Comparison of ENCODE assay signal across 17 cellular contexts in genomic region chr6:70705772-70706171, GRCh38. TPM values are rescaled to one million over a fixed set of nuclear protein-coding genes. Genes with fewer than 3 reads are reported as not detected.
DNase-seq lines count a peak whose midpoint lies in the region; ATAC-seq, FAIRE-seq and TF ChIP-seq lines count a peak whose summit lies in the region.
"Had no signal": no experiment of that assay in that cellular context is flagged by ENCODE, and none has a peak within 500 bp of the region (broad histone marks: within the 10 kb centered on the region; RNA-seq: fewer than 3 reads in every experiment).

No MANE protein-coding gene starts in this region.

- H3K9ac ChIP-seq in liver (ENCODE audit: low read depth in 1 of 2, low read length in 2 of 2) (no peak overlapping the region), HepG2 (ENCODE audit: insufficient read depth, low read depth, low read length) (no peak overlapping the region)
- H3K9ac ChIP-seq: BLaER1, GM23248 had no signal

- peaks cover 3% of the 10 kb centered on the region for H4K20me1 ChIP-seq in HepG2 (ENCODE audit: insufficient read depth, low read length)

- H3K79me2 ChIP-seq in HepG2 (ENCODE audit: insufficient read depth, low read length), result peaks cover 6% of the 10 kb centered on the region

- no peaks in the 10 kb centered on the region for H3K27me3 Mint-ChIP-seq in T-helper 17 cell
- H3K27me3 Mint-ChIP-seq: B cell; CD4-positive, CD25-positive, alpha-beta regulatory T cell had no signal

- no peak for TF ChIP-seq RAD21 in liver (IDR thresholded peaks at IDR 0.05)
- TF ChIP-seq RAD21 in HepG2 (CRISPR knock-in tag; IDR thresholded peaks at IDR 0.05), result no peak

- no peaks in the 10 kb centered on the region for H3K9me3 Mint-ChIP-seq in stimulated activated effector memory CD8-positive, alpha-beta T cell treated with anti-CD3 and anti-CD28 coated beads, Interleukin-12 subunit alpha, Interleukin-12 subunit beta, amount 100 ng/mL, for 72 hours
- H3K9me3 Mint-ChIP-seq: CD4-positive, CD25-positive, alpha-beta regulatory T cell had no signal

- no peak for TF ChIP-seq EP300 in HepG2 (IDR thresholded peaks at IDR 0.05; ENCODE audit: low read depth in 2 of 2, low read length in 2 of 2)
- no peak for TF ChIP-seq EP300 in HepG2 (CRISPR knock-in tag; IDR thresholded peaks at IDR 0.05; ENCODE audit: borderline replicate concordance)

- no TSS peak for BruUV-seq in HepG2 (replicated peaks; lab: Mats Ljungman, UMichigan)

- peaks cover 49% of the 10 kb centered on the region for H3K4me1 Mint-ChIP-seq in T-helper 17 cell
- H3K4me1 Mint-ChIP-seq in stimulated activated effector memory CD8-positive, alpha-beta T cell treated with anti-CD3 and anti-CD28 coated beads, Interleukin-12 subunit alpha, Interleukin-12 subunit beta, amount 100 ng/mL, for 72 hours, result peaks cover 57% of the 10 kb centered on the region

- H3K27ac Mint-ChIP-seq in T-helper 17 cell, result peak overlapping the region; percentile 80
- peak overlapping the region; percentile 0 for H3K27ac Mint-ChIP-seq in stimulated activated effector memory CD8-positive, alpha-beta T cell treated with anti-CD3 and anti-CD28 coated beads, Interleukin-12 subunit alpha, Interleukin-12 subunit beta, amount 100 ng/mL, for 72 hours
- H3K27ac Mint-ChIP-seq: B cell had no signal

- POLR2A ChIA-PET in HepG2 (lab: Yijun Ruan, JAX), result no interaction called here

- H3K4me3 Mint-ChIP-seq in T-helper 17 cell, result peak overlapping the region; percentile 45
- H3K4me3 Mint-ChIP-seq in stimulated activated effector memory CD8-positive, alpha-beta T cell treated with anti-CD3 and anti-CD28 coated beads, Interleukin-12 subunit alpha, Interleukin-12 subunit beta, amount 100 ng/mL, for 72 hours, result no peak overlapping the region
- H3K4me3 Mint-ChIP-seq: B cell; CD4-positive, CD25-positive, alpha-beta regulatory T cell had no signal

- no peaks in the 10 kb centered on the region for H3K9me3 ChIP-seq in liver (ENCODE audit: control insufficient read depth in 4 of 4, low read length in 3 of 4)
- no peaks in the 10 kb centered on the region for H3K9me3 ChIP-seq in HepG2 (ENCODE audit: low read length)
- H3K9me3 ChIP-seq in T-helper 17 cell (ENCODE audit: control insufficient read depth, low read length, poor library complexity, severe bottlenecking), result no peaks in the 10 kb centered on the region
- no peaks in the 10 kb centered on the region for H3K9me3 ChIP-seq in right lobe of liver
- H3K9me3 ChIP-seq in thyroid gland, result no peaks in the 10 kb centered on the region

- ATAC-seq in HepG2 (no peak), T-helper 17 cell (no peak), right lobe of liver (peak; percentile 25 to 59 (median 48)), HG02759 (IDR thresholded peaks at IDR 0.05; ENCODE audit: unreplicated experiment) (no peak)
- ATAC-seq in stimulated activated effector memory CD8-positive, alpha-beta T cell treated with anti-CD3 and anti-CD28 coated beads, Interleukin-12 subunit alpha, Interleukin-12 subunit beta, amount 100 ng/mL, for 72 hours, result no peak

- H3K36me3 Mint-ChIP-seq in T-helper 17 cell (ENCODE audit: low read depth), result no peaks in the 10 kb centered on the region
- no peaks in the 10 kb centered on the region for H3K36me3 Mint-ChIP-seq in stimulated activated effector memory CD8-positive, alpha-beta T cell treated with anti-CD3 and anti-CD28 coated beads, Interleukin-12 subunit alpha, Interleukin-12 subunit beta, amount 100 ng/mL, for 72 hours

- in situ Hi-C loops in HepG2 (cut with HindIII; ENCODE audit: extremely low pct_ligation_motif_present, low pct_unique_long_range_greater_than_20kb), result loop anchor here (5.0 to 10.0 kb wide), 3 partner anchors 182 to 309 kb away; partner anchors contain the start of gene B3GAT2

- no peaks in the 10 kb centered on the region for H3K36me3 ChIP-seq in liver (ENCODE audit: control insufficient read depth in 4 of 4, insufficient read depth in 3 of 4, low read depth in 1 of 4, low read length in 3 of 4)
- H3K36me3 ChIP-seq in HepG2 (replicated peaks in 1 of 2; ENCODE audit: control insufficient read depth in 1 of 2, insufficient read depth in 2 of 2, low read length in 2 of 2), result no peaks in the 10 kb centered on the region
- H3K36me3 ChIP-seq in right lobe of liver, result no peaks in the 10 kb centered on the region
- H3K36me3 ChIP-seq in thyroid gland, result no peaks in the 10 kb centered on the region

- WGBS in liver, result 74% methylated on average over 2 of the region's 2 CpGs
- WGBS in HepG2 (ENCODE audit: low lambda C conversion rate), result 99% methylated on average over 2 of the region's 2 CpGs
- 65% methylated on average over 2 of the region's 2 CpGs for WGBS in right lobe of liver (ENCODE audit: insufficient coverage, low coverage, low lambda C conversion rate, missing lambda C conversion rate)
- 95 to 99% methylated on average over 2 of the region's 2 CpGs for WGBS in thyroid gland, 2 donors

- H2AFZ ChIP-seq in HepG2 (ENCODE audit: low read length), result no peak overlapping the region
- H2AFZ ChIP-seq: GM23248 had no signal

- H3K27me3 ChIP-seq in liver (ENCODE audit: control insufficient read depth in 4 of 4, insufficient read depth in 4 of 4, low read length in 3 of 4) (no peaks in the 10 kb centered on the region), HepG2 (ENCODE audit: control insufficient read depth in 1 of 2, insufficient read depth in 2 of 2, low read length in 2 of 2) (no peaks in the 10 kb centered on the region), right lobe of liver (no peaks in the 10 kb centered on the region), thyroid gland (no peaks in the 10 kb centered on the region)
- H3K27me3 ChIP-seq: BLaER1 had no signal

- TF ChIP-seq CTCF in liver (IDR thresholded peaks at IDR 0.05; ENCODE audit: low read depth, low read length, missing input control) (no peak), HepG2 (CRISPR knock-in tag; IDR thresholded peaks at IDR 0.05) (no peak), right lobe of liver (IDR thresholded peaks at IDR 0.05) (no peak), thyroid gland (IDR thresholded peaks at IDR 0.05) (no peak)

- no peak overlapping the region for H3K4me2 ChIP-seq in HepG2 (ENCODE audit: low read depth, low read length)
- H3K4me2 ChIP-seq: BLaER1 had no signal

- CTCF ChIA-PET in HepG2 (lab: Yijun Ruan, JAX; ENCODE audit: low intra/inter-chr PET ratio, low total read pairs), result interaction anchor here (1.9 to 4.2 kb wide), 2 partner anchors 178 to 250 kb away, joined by 10 to 47 read pairs; no protein-coding TSS in a partner anchor

- TF ChIP-seq POLR2A in HepG2 (IDR thresholded peaks at IDR 0.05; ENCODE audit: insufficient read depth in 1 of 2, low read depth in 2 of 2, low read length in 2 of 2) (no peak), right lobe of liver (IDR thresholded peaks at IDR 0.05) (no peak), thyroid gland (IDR thresholded peaks at IDR 0.05) (no peak)

- no peak for DNase-seq in HepG2 (ENCODE audit: low spot score)
- no peak for DNase-seq in T-helper 17 cell
- DNase-seq in right lobe of liver, result no peak
- no peak for DNase-seq in stimulated activated effector memory CD8-positive, alpha-beta T cell treated with anti-CD3 and anti-CD28 coated beads, Interleukin-12 subunit alpha, Interleukin-12 subunit beta, amount 100 ng/mL, for 72 hours (ENCODE audit: low spot score in 2 of 2)
- no peak for DNase-seq in thyroid gland
- no peak for DNase-seq in NCI-H2029 (lab: John Stamatoyannopoulos, UW)
- DNase-seq: H7 had no signal

- FAIRE-seq in HepG2 (lab: Jason Lieb, UNC), result no peak
- FAIRE-seq: GM12891, H1 had no signal

- H3K27ac ChIP-seq in liver (ENCODE audit: low read depth in 1 of 2, low read length in 2 of 2), result no peak overlapping the region
- H3K27ac ChIP-seq in HepG2 (ENCODE audit: extremely low read length, insufficient read depth, low read length), result no peak overlapping the region
- H3K27ac ChIP-seq in right lobe of liver, result no peak overlapping the region
- H3K27ac ChIP-seq in thyroid gland, result no peak overlapping the region
- H3K27ac ChIP-seq: 22Rv1, BLaER1, C4-2B, GM23248 had no signal

- H3K4me1 ChIP-seq in liver (ENCODE audit: control insufficient read depth in 4 of 4, insufficient read depth in 4 of 4, low read length in 3 of 4), result peaks cover 7 to 13% (median 9%) of the 10 kb centered on the region in 4 donors
- H3K4me1 ChIP-seq in HepG2 (ENCODE audit: insufficient read depth, low read length), result no peaks in the 10 kb centered on the region
- peaks cover 0 to 11% (median 5%) of the 10 kb centered on the region in 4 donors for H3K4me1 ChIP-seq in right lobe of liver
- H3K4me1 ChIP-seq in thyroid gland, result peaks cover 4 to 9% of the 10 kb centered on the region in 2 donors
- H3K4me1 ChIP-seq: BLaER1 had no signal

- H3K4me3 ChIP-seq in liver (ENCODE audit: low read depth in 1 of 3, low read length in 3 of 3), result no peak overlapping the region
- H3K4me3 ChIP-seq in HepG2 (replicated peaks in 1 of 3; ENCODE audit: insufficient read depth in 1 of 3, low read depth in 2 of 3, low read length in 3 of 3), result no peak overlapping the region
- H3K4me3 ChIP-seq in right lobe of liver, result no peak overlapping the region
- H3K4me3 ChIP-seq in thyroid gland (replicated peaks in 1 of 3), result no peak overlapping the region
- H3K4me3 ChIP-seq: BLaER1, GM23248 had no signal

- intact Hi-C loops in HepG2 (cut with micrococcal nuclease; ENCODE audit: unreplicated experiment) (loop anchor here (1.0 kb wide), 3 partner anchors 179 to 308 kb away; no protein-coding TSS in a partner anchor), right lobe of liver (cut with DNase I) (loop anchor here in 1 of 2 donors (10.0 kb wide), 1 partner anchor 179 kb away; no protein-coding TSS in a partner anchor), thyroid gland (cut with DNase I) (no loop called here)

RNA-seq across cellular contexts. Expression of gene SMAP1, which starts 38.1 kb away (rescaled TPM):
- 10 to 100 TPM; 12.6 to 13.3 TPM for total RNA-seq in liver
- 10 to 100 TPM in 1 of 2 donors, 1 to 10 TPM in 1; 9.3 to 12.9 TPM for polyA plus RNA-seq in liver
- 13.4 and 16.1 TPM in 2 replicates for total RNA-seq in HepG2 (2016; rRNA removed; fragmentation: Illumina TruSeq; extraction: Trizol)
- total RNA-seq in HepG2 (2016; cell fraction: cytosol; rRNA removed; fragmentation: Illumina TruSeq; extraction: Trizol; ENCODE audit: low read depth), result 6.8 and 7.7 TPM in 2 replicates
- total RNA-seq in HepG2 (2016; cell fraction: insoluble cytoplasmic fraction; rRNA removed; fragmentation: Illumina TruSeq; extraction: Trizol), result 13.2 and 17.1 TPM in 2 replicates
- total RNA-seq in HepG2 (2016; cell fraction: membrane; rRNA removed; fragmentation: Illumina TruSeq; extraction: Trizol), result 12.9 and 15.6 TPM in 2 replicates
- total RNA-seq in HepG2 (2016; cell fraction: nucleus; rRNA removed; fragmentation: Illumina TruSeq; extraction: Trizol), result 15.7 and 16.0 TPM in 2 replicates
- polyA plus RNA-seq in HepG2 (2011; rRNA removed), result 15.4 and 17.8 TPM in 2 replicates
- polyA plus RNA-seq in HepG2 (2011; cell fraction: cytosol; rRNA removed), result 13.8 and 13.9 TPM in 2 replicates
- polyA plus RNA-seq in HepG2 (2011; cell fraction: nucleus; rRNA removed), result 8.5 and 9.7 TPM in 2 replicates
- polyA plus RNA-seq in HepG2 (2012), result 18.5 and 22.2 TPM in 2 replicates
- polyA plus RNA-seq in HepG2 (2016; cell fraction: cytosol; fragmentation: Illumina TruSeq; extraction: Trizol; ENCODE audit: low read depth), result 8.6 and 8.9 TPM in 2 replicates
- 24.3 and 27.8 TPM in 2 replicates for polyA plus RNA-seq in HepG2 (2016; cell fraction: insoluble cytoplasmic fraction; fragmentation: Illumina TruSeq; extraction: Trizol; ENCODE audit: low read depth)
- polyA plus RNA-seq in HepG2 (2016; cell fraction: membrane; fragmentation: Illumina TruSeq; extraction: Trizol; ENCODE audit: low read depth), result 14.3 and 16.6 TPM in 2 replicates
- polyA plus RNA-seq in HepG2 (2016; cell fraction: nucleus; fragmentation: Illumina TruSeq; extraction: Trizol; ENCODE audit: insufficient read depth, low read depth), result 14.1 and 16.2 TPM in 2 replicates
- polyA minus RNA-seq in HepG2 (2011; rRNA and poly(A)+ RNA removed; ENCODE audit: low replicate concordance), result 19.2 and 21.6 TPM in 2 replicates
- 14.9 and 16.2 TPM in 2 replicates for polyA minus RNA-seq in HepG2 (2011; cell fraction: cytosol; rRNA and poly(A)+ RNA removed)
- polyA minus RNA-seq in HepG2 (2011; cell fraction: nucleus; rRNA and poly(A)+ RNA removed), result 22.8 and 24.1 TPM in 2 replicates
- total RNA-seq in T-helper 17 cell, result 10 to 100 TPM; 35.7 to 38.7 TPM
- 10 to 100 TPM in 4 of 6 experiments, 1 to 10 TPM in 2; 9.1 to 16.1 (median 12.2) TPM for total RNA-seq in right lobe of liver
- 10 to 100 TPM; 27.3 to 33.9 (median 32.4) TPM for total RNA-seq in thyroid gland

Comparison
In these comparisons a context has a peak if more than half of its experiments do, and no peak if none do; other contexts are left out.
1. ATAC-seq: peak in right lobe of liver (4 of 4); none in HepG2 (single experiment), T-helper 17 cell (single experiment), stimulated activated effector memory CD8-positive, alpha-beta T cell treated with anti-CD3 and anti-CD28 coated beads, Interleukin-12 subunit alpha, Interleukin-12 subunit beta, amount 100 ng/mL, for 72 hours (single experiment) and HG02759 (single experiment).